ENCODE assay signal across 11 cellular contexts in the genomic region with DNA sequence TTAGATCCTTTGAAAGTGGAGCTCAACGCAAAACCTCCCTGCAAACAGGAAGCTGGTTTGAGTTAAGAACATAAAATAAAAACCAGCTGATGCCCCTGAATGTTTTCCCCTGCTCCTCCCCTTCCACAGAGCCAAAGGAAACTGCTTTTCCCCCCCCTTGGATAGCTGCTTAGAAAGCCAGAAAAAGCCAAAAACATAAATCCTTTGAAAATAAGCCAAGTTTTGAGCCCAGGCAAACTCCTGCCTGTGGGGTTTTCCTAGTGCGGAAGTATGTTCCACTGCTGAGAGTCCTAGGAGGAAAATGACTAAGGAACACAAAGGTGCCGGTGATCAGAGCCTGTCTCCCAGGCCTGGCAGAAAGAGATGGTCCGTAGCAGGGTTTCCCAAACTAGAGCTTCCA. TPM values are rescaled to one million over a fixed set of nuclear protein-coding genes. Genes with fewer than 3 reads are reported as not detected.
DNase-seq lines count a peak whose midpoint lies in the region; ATAC-seq and TF ChIP-seq lines count a peak whose summit lies in the region.
"Had no signal": no experiment of that assay in that cellular context is flagged by ENCODE, and none has a peak within 500 bp of the region (broad histone marks: within the 10 kb centered on the region; RNA-seq: fewer than 3 reads in every experiment).

No MANE protein-coding gene starts in this region.

- no peaks in the 10 kb centered on the region for H3K9me3 ChIP-seq in Karpas-422 (ENCODE audit: low read length)

- no peaks in the 10 kb centered on the region for H4K20me1 ChIP-seq in Karpas-422 (ENCODE audit: insufficient read depth, low read depth, low read length)

- peaks cover 10% of the 10 kb centered on the region for H3K4me1 ChIP-seq in Karpas-422 (ENCODE audit: low read length)

- CTCF ChIA-PET in T-cell (lab: Charles Lee), result interaction anchor here (0.6 to 1.3 kb wide), 4 partner anchors 14 to 33 kb away, joined by 3 to 4 read pairs (median 3); partner anchors contain the start of gene MAPKBP1 (in 1 of the 2)

- H3K27me3 Mint-ChIP-seq in HFFc6 (ENCODE audit: insufficient read depth) (no peaks in the 10 kb centered on the region; the same call in 1 of the 2 replicates), T-cell (no peaks in the 10 kb centered on the region)
- H3K27me3 Mint-ChIP-seq: activated T-helper 17 cell treated with anti-CD3 and anti-CD28 coated beads, Interleukin-2, amount 50 U/mL, for 72 hours; effector memory CD8-positive, alpha-beta T cell had no signal

- no peaks in the 10 kb centered on the region for H3K27me3 ChIP-seq in Karpas-422 (ENCODE audit: low read length)

- ATAC-seq in T-cell (replicated peaks in 1 of 4), result no peak
- ATAC-seq: effector memory CD8-positive, alpha-beta T cell had no signal

- POLR2A ChIA-PET in T-cell (lab: Charles Lee), result interaction anchor here (0.6 to 1.0 kb wide), 4 partner anchors 17 to 992 kb away, joined by 3 to 9 read pairs (median 4); no protein-coding TSS in a partner anchor

- H3K27ac ChIP-seq in temporal lobe (ENCODE audit: low read depth, low read length) (peak overlapping the region; percentile 58), Karpas-422 (ENCODE audit: low read length) (no peak overlapping the region)

- no peak overlapping the region for H3K4me2 ChIP-seq in Karpas-422 (ENCODE audit: low read depth, low read length, poor library complexity, severe bottlenecking)

- peaks cover 23% of the 10 kb centered on the region; the same call in 1 of the 2 replicates for H3K36me3 Mint-ChIP-seq in HFFc6 (ENCODE audit: low read depth)
- H3K36me3 Mint-ChIP-seq in T-cell, result peaks cover 8% of the 10 kb centered on the region

- H3K4me3 ChIP-seq in cardiac fibroblast (replicated peaks in 1 of 2; ENCODE audit: low read depth in 2 of 2, low read length in 2 of 2), result no peak overlapping the region
- no peak overlapping the region for H3K4me3 ChIP-seq in Karpas-422 (ENCODE audit: low read length)

- peak overlapping the region; percentile 94 for H3K27ac Mint-ChIP-seq in HFFc6
- no peak overlapping the region for H3K27ac Mint-ChIP-seq in T-cell
- H3K27ac Mint-ChIP-seq: activated T-helper 17 cell treated with anti-CD3 and anti-CD28 coated beads, Interleukin-2, amount 50 U/mL, for 72 hours had no signal

- DNase-seq in HFFc6, result peak; percentile 64
- peak; percentile 49 to 83 for DNase-seq in cardiac fibroblast (ENCODE audit: low read depth in 2 of 2)
- DNase-seq in left kidney (ENCODE audit: low read depth, low spot score), result peak; percentile 45
- no peak for DNase-seq in Karpas-422
- no peak for DNase-seq in T-cell
- no peak for DNase-seq in NCI-H1436 treated with DMSO at 0.1 percent for 48 hours (lab: John Stamatoyannopoulos, UW)
- DNase-seq: effector memory CD8-positive, alpha-beta T cell; NK-92 treated with Interleukin-12 subunit alpha and Interleukin-12 subunit beta, amount 100 ng/mL, for 24 hours; stimulated activated CD4-positive, alpha-beta T cell treated with anti-CD3 and anti-CD28 coated beads, Interleukin-2, amount 100 ng/mL, for 48 hours had no signal

- peaks cover 72% of the 10 kb centered on the region for H3K79me2 ChIP-seq in Karpas-422 (ENCODE audit: low read length)

- H3K9me3 Mint-ChIP-seq in HFFc6 (no peaks in the 10 kb centered on the region), T-cell (no peaks in the 10 kb centered on the region)
- H3K9me3 Mint-ChIP-seq: activated T-helper 17 cell treated with anti-CD3 and anti-CD28 coated beads, Interleukin-2, amount 50 U/mL, for 72 hours; effector memory CD8-positive, alpha-beta T cell had no signal

- H3K4me1 Mint-ChIP-seq in HFFc6 (ENCODE audit: low read depth), result peaks cover 81% of the 10 kb centered on the region
- H3K4me1 Mint-ChIP-seq in T-cell, result peaks cover 18 to 36% (median 29%) of the 10 kb centered on the region in 3 donors

- H3K4me3 Mint-ChIP-seq in HFFc6 (peak overlapping the region; percentile 73), T-cell (no peak overlapping the region)
- H3K4me3 Mint-ChIP-seq: activated T-helper 17 cell treated with anti-CD3 and anti-CD28 coated beads, Interleukin-2, amount 50 U/mL, for 72 hours; effector memory CD8-positive, alpha-beta T cell had no signal

- no peaks in the 10 kb centered on the region for H3K9me2 ChIP-seq in Karpas-422 (replicated peaks; ENCODE audit: insufficient read depth, low read length)

- no peak overlapping the region for H2AFZ ChIP-seq in Karpas-422 (ENCODE audit: low read length)

- H3K36me3 ChIP-seq in Karpas-422 (ENCODE audit: insufficient read depth, low read length), result 0 out of 2 replicates have a peak, but pooled peaks cover 6% of the 10 kb centered on the region

- no peak overlapping the region for H3K9ac ChIP-seq in Karpas-422 (ENCODE audit: low read length)

- TF ChIP-seq CTCF in HFFc6 (IDR thresholded peaks at IDR 0.05) (no peak), cardiac fibroblast (IDR thresholded peaks at IDR 0.05; ENCODE audit: low read depth, low read length) (no peak)

RNA-seq across cellular contexts. Expression of gene MAPKBP1, which starts 22.2 kb away (rescaled TPM):
- total RNA-seq in HFFc6 (2021; fragmentation: NEBNext Ultra II Directional; extraction: Animal tissue kit (Norgen Biotek cat#: 25700)), result 10 to 100 TPM; 15.7 to 22.4 (median 18.1) TPM
- total RNA-seq in temporal lobe, result 34.7 TPM
- total RNA-seq in Karpas-422 (2014; rRNA removed; shearing (Covaris generic); ENCODE audit: low replicate concordance), result 17.8 and 29.8 TPM in 2 replicates
- total RNA-seq in T-cell, result 10 to 100 TPM; 37.0 to 44.8 (median 38.2) TPM

RNA-seq across cellular contexts. Expression of gene JMJD7, which starts 31.4 kb away (rescaled TPM):
- total RNA-seq in HFFc6 (2021; fragmentation: NEBNext Ultra II Directional; extraction: Animal tissue kit (Norgen Biotek cat#: 25700)), result 10 to 100 TPM in 1 of 6 experiments, 1 to 10 TPM in 5; 4.9 to 11.0 (median 8.2) TPM
- total RNA-seq in temporal lobe (2.2 TPM), T-cell (10 to 100 TPM; 35.8 to 72.7 (median 45.3) TPM)
- total RNA-seq in Karpas-422 (2014; rRNA removed; shearing (Covaris generic); ENCODE audit: low replicate concordance), result 2.8 and 9.2 TPM in 2 replicates

RNA-seq across cellular contexts. Expression of gene PLA2G4B, which starts 42.2 kb away (rescaled TPM):
- total RNA-seq in HFFc6 (2021; fragmentation: NEBNext Ultra II Directional; extraction: Animal tissue kit (Norgen Biotek cat#: 25700)), result 1 to 10 TPM; 1.6 to 3.0 (median 2.7) TPM
- total RNA-seq in temporal lobe, result 3.7 TPM
- total RNA-seq in Karpas-422 (2014; rRNA removed; shearing (Covaris generic); ENCODE audit: low replicate concordance), result 2.2 and 6.1 TPM in 2 replicates
- 10 to 100 TPM; 32.0 to 55.8 (median 44.9) TPM for total RNA-seq in T-cell

Comparison
In these comparisons a context has a peak if more than half of its experiments do, and no peak if none do; other contexts are left out.
1. DNase-seq: peak in HFFc6 (single experiment), cardiac fibroblast (2 of 2) and left kidney (single experiment); none in Karpas-422 (single experiment), T-cell (0 of 34) and NCI-H1436 treated with DMSO at 0.1 percent for 48 hours (single experiment).